In genomic region chr1:23274134-23274505, GRCh38 we compare ENCODE assay signal across 20 cellular contexts. TPM values are rescaled to one million over a fixed set of nuclear protein-coding genes. Genes with fewer than 3 reads are reported as not detected.
DNase-seq lines count a peak whose midpoint lies in the region; ATAC-seq, FAIRE-seq and TF ChIP-seq lines count a peak whose summit lies in the region.
"Had no signal": no experiment of that assay in that cellular context is flagged by ENCODE, and none has a peak within 500 bp of the region (broad histone marks: within the 10 kb centered on the region; RNA-seq: fewer than 3 reads in every experiment).

No MANE protein-coding gene starts in this region.

- H4K20me1 ChIP-seq in HCT116 (ENCODE audit: insufficient read depth): no peaks in the 10 kb centered on the region

- H3K27me3 ChIP-seq in HCT116 (ENCODE audit: insufficient read depth, low read length) (no peaks in the 10 kb centered on the region), RWPE2 (ENCODE audit: insufficient read depth, poor library complexity, severe bottlenecking) (no peaks in the 10 kb centered on the region)
- H3K27me3 ChIP-seq: BE2C; BLaER1 treated with 17β-estradiol and CSF1 and Interleukin-3, amounts not matched to agents 10 nM and 100 nM had no signal

- H3K4me3 ChIP-seq in HCT116 (replicated peaks in 1 of 2; ENCODE audit: low read depth in 1 of 2, low read length in 2 of 2) (no peak overlapping the region), RWPE2 (ENCODE audit: severe bottlenecking) (no peak overlapping the region), epithelial cell of esophagus (ENCODE audit: low read length) (no peak overlapping the region)
- H3K4me3 ChIP-seq: BLaER1 treated with 17β-estradiol and CSF1 and Interleukin-3, amounts not matched to agents 10 nM and 100 nM had no signal

- no peaks in the 10 kb centered on the region for H3K79me2 ChIP-seq in HCT116 (ENCODE audit: insufficient read depth, low read length)

- CTCF ChIA-PET in HCT116 (lab: Charles Lee): interaction anchor here (1.5 kb wide), 1 partner anchor 56 kb away, joined by 3 read pairs; the partner anchor contains the start of gene HTR1D

- H3K36me3 Mint-ChIP-seq in type B pancreatic cell: peaks cover 3% of the 10 kb centered on the region
- no peaks in the 10 kb centered on the region for H3K36me3 Mint-ChIP-seq in activated naive CD8-positive, alpha-beta T cell treated with anti-CD3 and anti-CD28 coated beads, Interleukin-2, amount 50 U/mL, for 24 hours (ENCODE audit: low read depth)
- H3K36me3 Mint-ChIP-seq in CD14-positive monocyte: peaks cover 0 to 4% of the 10 kb centered on the region in 2 donors

- intact Hi-C loops in HCT116 (cut with micrococcal nuclease): loop anchor here (5.0 to 10.0 kb wide), 3 partner anchors 52 to 297 kb away; no protein-coding TSS in a partner anchor
- intact Hi-C loops in Right ventricle myocardium inferior (cut with DNase I): loop anchor here (10.0 kb wide), 2 partner anchors 59 to 179 kb away; partner anchors contain the start of gene HTR1D
- intact Hi-C loops in CD14-positive monocyte (cut with micrococcal nuclease): no loop called here

- no peaks in the 10 kb centered on the region for H3K9me3 ChIP-seq in HCT116 (ENCODE audit: control insufficient read depth in 1 of 2, insufficient read depth in 1 of 2, low read depth in 1 of 2, low read length in 2 of 2)
- H3K9me3 ChIP-seq in RWPE2 (ENCODE audit: severe bottlenecking): no peaks in the 10 kb centered on the region
- H3K9me3 ChIP-seq: BE2C; BLaER1 treated with 17β-estradiol and CSF1 and Interleukin-3, amounts not matched to agents 10 nM and 100 nM had no signal

- DNase-seq in HCT116 (ENCODE audit: low read depth, low spot score) (no peak), RWPE2 (ENCODE audit: low spot score) (no peak), epithelial cell of esophagus (ENCODE audit: low read depth) (peak; percentile 11), type B pancreatic cell (ENCODE audit: extremely low spot score, unreplicated experiment) (no peak), Right ventricle myocardium inferior (ENCODE audit: missing footprints) (no peak), D721Med (ENCODE audit: insufficient read length, low spot score) (no peak), CD14-positive monocyte (ENCODE audit: low spot score) (no peak)
- no peak for DNase-seq in activated naive CD8-positive, alpha-beta T cell treated with anti-CD3 and anti-CD28 coated beads, Interleukin-2, amount 50 U/mL, for 24 hours
- DNase-seq: AML-193; BE2C; CD4-positive, alpha-beta memory T cell; COR-L47; DMS153; DND-41; GOT3; H7 had no signal

- BruUV-seq in HCT116 (replicated peaks; lab: Mats Ljungman, UMichigan): no TSS peak

- no peak for TF ChIP-seq POLR2A in HCT116 (IDR thresholded peaks at IDR 0.05; ENCODE audit: borderline replicate concordance, extremely low read depth, insufficient read depth, insufficient read length)

- H3K9me3 Mint-ChIP-seq in type B pancreatic cell (no peaks in the 10 kb centered on the region), CD14-positive monocyte (no peaks in the 10 kb centered on the region)
- H3K9me3 Mint-ChIP-seq in activated naive CD8-positive, alpha-beta T cell treated with anti-CD3 and anti-CD28 coated beads, Interleukin-2, amount 50 U/mL, for 24 hours: no peaks in the 10 kb centered on the region
- H3K9me3 Mint-ChIP-seq: CD4-positive, alpha-beta memory T cell had no signal

- H3K4me1 Mint-ChIP-seq in type B pancreatic cell (ENCODE audit: unreplicated experiment) (peaks cover 11% of the 10 kb centered on the region), CD14-positive monocyte (peaks cover 5% of the 10 kb centered on the region)
- H3K4me1 Mint-ChIP-seq in activated naive CD8-positive, alpha-beta T cell treated with anti-CD3 and anti-CD28 coated beads, Interleukin-2, amount 50 U/mL, for 24 hours: no peaks in the 10 kb centered on the region
- H3K4me1 Mint-ChIP-seq: CD4-positive, alpha-beta memory T cell had no signal

- H3K27me3 Mint-ChIP-seq in type B pancreatic cell (no peaks in the 10 kb centered on the region), CD14-positive monocyte (ENCODE audit: low read depth in 3 of 3) (peaks cover 14 to 19% (median 19%) of the 10 kb centered on the region in 3 donors)
- peaks cover 36% of the 10 kb centered on the region for H3K27me3 Mint-ChIP-seq in activated naive CD8-positive, alpha-beta T cell treated with anti-CD3 and anti-CD28 coated beads, Interleukin-2, amount 50 U/mL, for 24 hours

- H3K9me2 ChIP-seq in HCT116 (ENCODE audit: insufficient read depth): no peaks in the 10 kb centered on the region

- no peak overlapping the region for H3K4me3 Mint-ChIP-seq in type B pancreatic cell
- H3K4me3 Mint-ChIP-seq in activated naive CD8-positive, alpha-beta T cell treated with anti-CD3 and anti-CD28 coated beads, Interleukin-2, amount 50 U/mL, for 24 hours: no peak overlapping the region
- no peak overlapping the region for H3K4me3 Mint-ChIP-seq in CD14-positive monocyte
- H3K4me3 Mint-ChIP-seq: CD4-positive, alpha-beta memory T cell had no signal

- TF ChIP-seq CTCF in HCT116 (IDR thresholded peaks at IDR 0.05 in 2 of 3, conservative IDR thresholded peaks at IDR 0.05 in 1 of 3; ENCODE audit: borderline replicate concordance in 1 of 3, insufficient read depth in 1 of 3, low read depth in 2 of 3, low read length in 2 of 3) (no peak), RWPE2 (IDR thresholded peaks at IDR 0.05; ENCODE audit: poor library complexity, severe bottlenecking) (no peak), epithelial cell of esophagus (IDR thresholded peaks at IDR 0.05; ENCODE audit: insufficient read depth, low read depth, low read length, missing control alignments) (no peak), type B pancreatic cell (conservative IDR thresholded peaks at IDR 0.05) (no peak), D721Med (IDR thresholded peaks at IDR 0.05; ENCODE audit: insufficient read depth, missing control alignments) (no peak), CD14-positive monocyte (IDR thresholded peaks at IDR 0.05) (no peak)

- RAD21 ChIA-PET in HCT116 (lab: Charles Lee; ENCODE audit: low non-redundant PET in 1 of 2, low total read pairs in 2 of 2, uncharacterized antibody in 2 of 2, unreplicated experiment in 2 of 2): no interaction called here

- H3K27ac ChIP-seq in HCT116 (ENCODE audit: low read depth, low read length): no peak overlapping the region
- peak overlapping the region; percentile 47 for H3K27ac ChIP-seq in RWPE2 (ENCODE audit: poor library complexity, severe bottlenecking)
- H3K27ac ChIP-seq: BLaER1 treated with 17β-estradiol and CSF1 and Interleukin-3, amounts not matched to agents 10 nM and 100 nM had no signal

- ATAC-seq in HCT116 (no peak), RWPE2 (ENCODE audit: low read depth) (no peak), Right ventricle myocardium inferior (no peak)
- no peak for ATAC-seq in activated naive CD8-positive, alpha-beta T cell treated with anti-CD3 and anti-CD28 coated beads, Interleukin-2, amount 50 U/mL, for 24 hours

- H3K4me1 ChIP-seq in HCT116 (ENCODE audit: control insufficient read depth in 1 of 2, insufficient read depth in 2 of 2, low read length in 2 of 2) (peaks cover 31 to 41% of the 10 kb centered on the region in 2 experiments), RWPE2 (ENCODE audit: insufficient read depth, poor library complexity, severe bottlenecking) (peaks cover 32% of the 10 kb centered on the region)

- POLR2A ChIA-PET in HCT116 (lab: Charles Lee): no interaction called here

- H2AFZ ChIP-seq in HCT116 (ENCODE audit: low read depth, low read length, poor library complexity, severe bottlenecking): no peak overlapping the region

- H3K36me3 ChIP-seq in HCT116 (ENCODE audit: control insufficient read depth in 1 of 2, insufficient read depth in 2 of 2, low read length in 2 of 2) (no peaks in the 10 kb centered on the region), RWPE2 (ENCODE audit: low read depth) (no peaks in the 10 kb centered on the region)
- H3K36me3 ChIP-seq: BE2C had no signal

- H3K9ac ChIP-seq in HCT116 (ENCODE audit: low read length): no peak overlapping the region
- H3K9ac ChIP-seq: BLaER1 treated with 17β-estradiol and CSF1 and Interleukin-3, amounts not matched to agents 10 nM and 100 nM had no signal

- FAIRE-seq in D721Med (lab: Jason Lieb, UNC): no peak
- FAIRE-seq: G401.6, GM12892, GM19239 had no signal

- TF ChIP-seq RAD21 in HCT116 (IDR thresholded peaks at IDR 0.05; ENCODE audit: low read depth): no peak

- H3K4me2 ChIP-seq in HCT116 (ENCODE audit: low read length): 0 out of 2 replicates have a peak overlapping the region, but pooled peaks have one; percentile 44
- H3K4me2 ChIP-seq: BLaER1 treated with 17β-estradiol and CSF1 and Interleukin-3, amounts not matched to agents 10 nM and 100 nM had no signal

- H3K27ac Mint-ChIP-seq in type B pancreatic cell (peak overlapping the region; percentile 83), CD14-positive monocyte (no peak overlapping the region)
- H3K27ac Mint-ChIP-seq in activated naive CD8-positive, alpha-beta T cell treated with anti-CD3 and anti-CD28 coated beads, Interleukin-2, amount 50 U/mL, for 24 hours: no peak overlapping the region
- H3K27ac Mint-ChIP-seq: CD4-positive, alpha-beta memory T cell had no signal

TF ChIP-seq in HCT116, 20 proteins besides CTCF, POLR2A, EP300 and RAD21 (continues in another document):
- TF ChIP-seq POLR2AphosphoS5 (IDR thresholded peaks at IDR 0.05; ENCODE audit: low read depth, low read length) (no peak), ZNF274 (IDR thresholded peaks at IDR 0.05; ENCODE audit: low read depth, low read length) (no peak)

RNA-seq across cellular contexts. Expression of gene HTR1D, which starts 56.8 kb away (rescaled TPM):
- total RNA-seq in HCT116 (2021; ENCODE audit: unreplicated experiment) (3.5 TPM), type B pancreatic cell (ENCODE audit: low replicate concordance) (0.92 and 10.5 TPM in 2 replicates), Right ventricle myocardium inferior (0.11 TPM)
- 2.9 and 3.4 TPM in 2 replicates for polyA plus RNA-seq in HCT116 (2012)
- polyA plus RNA-seq in CD14-positive monocyte: not detected
- total RNA-seq: CD4-positive, alpha-beta memory T cell had no signal
- polyA plus RNA-seq: CD4-positive, alpha-beta memory T cell had no signal

Comparison
In these comparisons a context has a peak if more than half of its experiments do, and no peak if none do; other contexts are left out.
1. intact Hi-C loops: an anchor here in HCT116 (5.0 to 10.0 kb wide) and Right ventricle myocardium inferior (10.0 kb wide); none called in CD14-positive monocyte.